Comparison of ENCODE assay signal across 14 cellular contexts in the genomic region with DNA sequence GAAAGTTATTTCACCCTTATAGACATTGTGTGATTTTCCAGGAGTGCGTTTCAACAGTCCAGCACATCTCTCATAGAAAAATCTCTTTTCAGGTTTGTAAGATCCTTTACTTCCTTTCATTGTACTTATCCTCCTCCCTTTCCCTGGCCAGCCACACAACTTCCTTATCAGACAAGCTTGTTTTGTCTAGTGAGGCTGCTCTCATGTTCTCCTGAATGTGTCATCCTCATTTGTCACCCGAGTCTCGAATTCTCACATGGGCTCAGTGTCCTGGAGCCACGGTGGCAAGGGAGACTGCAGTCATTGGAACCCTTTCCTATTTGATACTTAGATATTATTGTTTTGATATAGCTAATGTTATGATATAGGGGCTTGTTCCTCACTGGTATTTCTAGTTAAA. TPM values are rescaled to one million over a fixed set of nuclear protein-coding genes. Genes with fewer than 3 reads are reported as not detected.
DNase-seq lines count a peak whose midpoint lies in the region; ATAC-seq and TF ChIP-seq lines count a peak whose summit lies in the region.
"Had no signal": no experiment of that assay in that cellular context is flagged by ENCODE, and none has a peak within 500 bp of the region (broad histone marks: within the 10 kb centered on the region; RNA-seq: fewer than 3 reads in every experiment).

No MANE protein-coding gene starts in this region.

- H3K27me3 Mint-ChIP-seq in endothelial cell (ENCODE audit: unreplicated experiment) (no peaks in the 10 kb centered on the region), mesothelial cell of epicardium (ENCODE audit: low read depth) (no peaks in the 10 kb centered on the region)

- H3K9me3 Mint-ChIP-seq in endothelial cell (ENCODE audit: unreplicated experiment) (no peaks in the 10 kb centered on the region), mesothelial cell of epicardium (peaks cover 4% of the 10 kb centered on the region)
- H3K9me3 Mint-ChIP-seq: central memory CD8-positive, alpha-beta T cell; H9 had no signal

- peak; percentile 23 for ATAC-seq in Right ventricle myocardium inferior
- ATAC-seq in GM18858 (IDR thresholded peaks at IDR 0.05; ENCODE audit: unreplicated experiment), result no peak

- DNase-seq in Right ventricle myocardium inferior (ENCODE audit: missing footprints), result no peak
- no peak for DNase-seq in cardiac septum (ENCODE audit: low spot score)
- DNase-seq in endothelial cell (ENCODE audit: low spot score), result peak; percentile 17
- no peak for DNase-seq in mesothelial cell of epicardium (ENCODE audit: low spot score in 2 of 2, unreplicated experiment in 2 of 2)
- no peak for DNase-seq in RPMI8226
- no peak for DNase-seq in activated gamma-delta T cell treated with Interleukin-2 at 50 U/mL for 16 hours
- DNase-seq in pons (ENCODE audit: low spot score), result no peak
- DNase-seq: H9; naive B cell; NCI-H1105 treated with DMSO at 0.1 percent for 48 hours; stimulated activated CD4-positive, alpha-beta T cell treated with anti-CD3 and anti-CD28 coated beads, Interleukin-4, amount 100 ng/mL, for 24 hours had no signal

- H3K27ac Mint-ChIP-seq in endothelial cell (ENCODE audit: unreplicated experiment), result peak overlapping the region; percentile 92
- peak overlapping the region; percentile 95 for H3K27ac Mint-ChIP-seq in mesothelial cell of epicardium
- H3K27ac Mint-ChIP-seq: B cell, H9 had no signal

- TF ChIP-seq CTCF in endothelial cell (IDR thresholded peaks at IDR 0.05; ENCODE audit: unreplicated experiment) (no peak), mesothelial cell of epicardium (IDR thresholded peaks at IDR 0.05; ENCODE audit: unreplicated experiment) (no peak)

- H3K4me3 Mint-ChIP-seq in endothelial cell (ENCODE audit: unreplicated experiment), result peak overlapping the region; percentile 15
- H3K4me3 Mint-ChIP-seq in mesothelial cell of epicardium, result no peak overlapping the region
- H3K4me3 Mint-ChIP-seq: B cell; central memory CD8-positive, alpha-beta T cell; H9; naive B cell had no signal

- H3K4me1 Mint-ChIP-seq in endothelial cell (ENCODE audit: unreplicated experiment), result peaks cover 20% of the 10 kb centered on the region
- peaks cover 34% of the 10 kb centered on the region for H3K4me1 Mint-ChIP-seq in mesothelial cell of epicardium
- H3K4me1 Mint-ChIP-seq: B cell; central memory CD8-positive, alpha-beta T cell; H9; naive B cell had no signal

- H3K36me3 Mint-ChIP-seq in endothelial cell (ENCODE audit: low read depth, unreplicated experiment), result no peaks in the 10 kb centered on the region
- H3K36me3 Mint-ChIP-seq in mesothelial cell of epicardium, result peaks cover 4% of the 10 kb centered on the region
- H3K36me3 Mint-ChIP-seq: naive B cell had no signal

- intact Hi-C loops in Right ventricle myocardium inferior (cut with DNase I), result no loop called here
- intact Hi-C loops in cardiac septum (cut with DNase I), result no loop called here

RNA-seq across cellular contexts. Expression of a gene that starts 16.9 kb away (rescaled TPM):
- total RNA-seq in Right ventricle myocardium inferior (206 TPM), cardiac septum (316 TPM), endothelial cell (ENCODE audit: unreplicated experiment) (1.1 TPM), mesothelial cell of epicardium (20.6 to 23.4 TPM (median 22.6 TPM) in 3 replicates)

Comparison
In these comparisons a context has a peak if more than half of its experiments do, and no peak if none do; other contexts are left out.
1. RNA of a gene that starts 16.9 kb away (total RNA-seq): 316 TPM in cardiac septum (single experiment), 206 TPM in Right ventricle myocardium inferior (single experiment) and 20.6 to 23.4 TPM in mesothelial cell of epicardium; 1.1 TPM in endothelial cell (single experiment); every median in the first group is over 10 times any median in the second.